ENCODE assay signal across 1 cellular context in genomic region chr11:67463680-67464410, GRCh38.
A peak's percentile ranks its signal among the peaks of the same experiment; 100 is the strongest.
TF ChIP-seq lines count a peak whose summit lies in the region.

No MANE protein-coding gene starts in this region.

TF ChIP-seq in K562, 482 proteins besides CTCF, POLR2A, EP300 and RAD21 (continued from another document and continues in another):
- TF ChIP-seq, protein P1, sequence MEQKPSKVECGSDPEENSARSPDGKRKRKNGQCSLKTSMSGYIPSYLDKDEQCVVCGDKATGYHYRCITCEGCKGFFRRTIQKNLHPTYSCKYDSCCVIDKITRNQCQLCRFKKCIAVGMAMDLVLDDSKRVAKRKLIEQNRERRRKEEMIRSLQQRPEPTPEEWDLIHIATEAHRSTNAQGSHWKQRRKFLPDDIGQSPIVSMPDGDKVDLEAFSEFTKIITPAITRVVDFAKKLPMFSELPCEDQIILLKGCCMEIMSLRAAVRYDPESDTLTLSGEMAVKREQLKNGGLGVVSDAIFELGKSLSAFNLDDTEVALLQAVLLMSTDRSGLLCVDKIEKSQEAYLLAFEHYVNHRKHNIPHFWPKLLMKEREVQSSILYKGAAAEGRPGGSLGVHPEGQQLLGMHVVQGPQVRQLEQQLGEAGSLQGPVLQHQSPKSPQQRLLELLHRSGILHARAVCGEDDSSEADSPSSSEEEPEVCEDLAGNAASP (IDR thresholded peaks at IDR 0.05): no peak
- TF ChIP-seq, protein P2, sequence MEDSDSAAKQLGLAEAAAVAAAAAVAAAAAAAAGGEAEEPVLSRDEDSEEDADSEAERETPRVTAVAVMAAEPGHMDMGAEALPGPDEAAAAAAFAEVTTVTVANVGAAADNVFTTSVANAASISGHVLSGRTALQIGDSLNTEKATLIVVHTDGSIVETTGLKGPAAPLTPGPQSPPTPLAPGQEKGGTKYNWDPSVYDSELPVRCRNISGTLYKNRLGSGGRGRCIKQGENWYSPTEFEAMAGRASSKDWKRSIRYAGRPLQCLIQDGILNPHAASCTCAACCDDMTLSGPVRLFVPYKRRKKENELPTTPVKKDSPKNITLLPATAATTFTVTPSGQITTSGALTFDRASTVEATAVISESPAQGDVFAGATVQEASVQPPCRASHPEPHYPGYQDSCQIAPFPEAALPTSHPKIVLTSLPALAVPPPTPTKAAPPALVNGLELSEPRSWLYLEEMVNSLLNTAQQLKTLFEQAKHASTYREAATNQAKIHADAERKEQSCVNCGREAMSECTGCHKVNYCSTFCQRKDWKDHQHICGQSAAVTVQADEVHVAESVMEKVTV (CRISPR knock-in tag; IDR thresholded peaks at IDR 0.05): 0 out of 2 replicates have a peak, but pooled peaks have one; percentile 3
- peak; percentile 81; the same call in 1 of the 2 replicates for TF ChIP-seq ZNF717 (CRISPR knock-in tag; IDR thresholded peaks at IDR 0.05)
- TF ChIP-seq, protein P3, sequence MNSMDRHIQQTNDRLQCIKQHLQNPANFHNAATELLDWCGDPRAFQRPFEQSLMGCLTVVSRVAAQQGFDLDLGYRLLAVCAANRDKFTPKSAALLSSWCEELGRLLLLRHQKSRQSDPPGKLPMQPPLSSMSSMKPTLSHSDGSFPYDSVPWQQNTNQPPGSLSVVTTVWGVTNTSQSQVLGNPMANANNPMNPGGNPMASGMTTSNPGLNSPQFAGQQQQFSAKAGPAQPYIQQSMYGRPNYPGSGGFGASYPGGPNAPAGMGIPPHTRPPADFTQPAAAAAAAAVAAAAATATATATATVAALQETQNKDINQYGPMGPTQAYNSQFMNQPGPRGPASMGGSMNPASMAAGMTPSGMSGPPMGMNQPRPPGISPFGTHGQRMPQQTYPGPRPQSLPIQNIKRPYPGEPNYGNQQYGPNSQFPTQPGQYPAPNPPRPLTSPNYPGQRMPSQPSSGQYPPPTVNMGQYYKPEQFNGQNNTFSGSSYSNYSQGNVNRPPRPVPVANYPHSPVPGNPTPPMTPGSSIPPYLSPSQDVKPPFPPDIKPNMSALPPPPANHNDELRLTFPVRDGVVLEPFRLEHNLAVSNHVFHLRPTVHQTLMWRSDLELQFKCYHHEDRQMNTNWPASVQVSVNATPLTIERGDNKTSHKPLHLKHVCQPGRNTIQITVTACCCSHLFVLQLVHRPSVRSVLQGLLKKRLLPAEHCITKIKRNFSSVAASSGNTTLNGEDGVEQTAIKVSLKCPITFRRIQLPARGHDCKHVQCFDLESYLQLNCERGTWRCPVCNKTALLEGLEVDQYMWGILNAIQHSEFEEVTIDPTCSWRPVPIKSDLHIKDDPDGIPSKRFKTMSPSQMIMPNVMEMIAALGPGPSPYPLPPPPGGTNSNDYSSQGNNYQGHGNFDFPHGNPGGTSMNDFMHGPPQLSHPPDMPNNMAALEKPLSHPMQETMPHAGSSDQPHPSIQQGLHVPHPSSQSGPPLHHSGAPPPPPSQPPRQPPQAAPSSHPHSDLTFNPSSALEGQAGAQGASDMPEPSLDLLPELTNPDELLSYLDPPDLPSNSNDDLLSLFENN (IDR thresholded peaks at IDR 0.05; ENCODE audit: low read depth in 2 of 2, low read length in 2 of 2): 0 out of 4 replicates have a peak, but pooled peaks of 1 of the 2 experiments have one; percentile 11
- TF ChIP-seq RERE (CRISPR knock-in tag; IDR thresholded peaks at IDR 0.05; ENCODE audit: borderline replicate concordance): peak; percentile 41; the same call in 1 of the 2 replicates
- TF ChIP-seq NFATC3 (IDR thresholded peaks at IDR 0.05): no peak
- peak; percentile 72; the same call in 1 of the 2 replicates for TF ChIP-seq ATF1 (CRISPR knock-in tag; IDR thresholded peaks at IDR 0.05)
- TF ChIP-seq ATF1 (tag; IDR thresholded peaks at IDR 0.05): peak; percentile 95
- TF ChIP-seq, protein P4, sequence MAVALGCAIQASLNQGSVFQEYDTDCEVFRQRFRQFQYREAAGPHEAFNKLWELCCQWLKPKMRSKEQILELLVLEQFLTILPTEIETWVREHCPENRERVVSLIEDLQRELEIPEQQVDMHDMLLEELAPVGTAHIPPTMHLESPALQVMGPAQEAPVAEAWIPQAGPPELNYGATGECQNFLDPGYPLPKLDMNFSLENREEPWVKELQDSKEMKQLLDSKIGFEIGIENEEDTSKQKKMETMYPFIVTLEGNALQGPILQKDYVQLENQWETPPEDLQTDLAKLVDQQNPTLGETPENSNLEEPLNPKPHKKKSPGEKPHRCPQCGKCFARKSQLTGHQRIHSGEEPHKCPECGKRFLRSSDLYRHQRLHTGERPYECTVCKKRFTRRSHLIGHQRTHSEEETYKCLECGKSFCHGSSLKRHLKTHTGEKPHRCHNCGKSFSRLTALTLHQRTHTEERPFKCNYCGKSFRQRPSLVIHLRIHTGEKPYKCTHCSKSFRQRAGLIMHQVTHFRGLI (CRISPR knock-in tag; IDR thresholded peaks at IDR 0.05): no peak
- 0 out of 2 replicates have a peak, but pooled peaks have one; percentile 29 for TF ChIP-seq ZKSCAN1 (IDR thresholded peaks at IDR 0.05; ENCODE audit: low read depth, low read length)
- TF ChIP-seq MTA2 (IDR thresholded peaks at IDR 0.05; ENCODE audit: low read depth): 0 out of 2 replicates have a peak, but pooled peaks have one; percentile 4
- TF ChIP-seq HNRNPL (IDR thresholded peaks at IDR 0.05; ENCODE audit: low read depth, low read length): peak; percentile 90
- peak; percentile 12; the same call in 1 of the 2 replicates for TF ChIP-seq HIVEP1 (CRISPR knock-in tag; IDR thresholded peaks at IDR 0.05)
- no peak for TF ChIP-seq NR0B1 (IDR thresholded peaks at IDR 0.05; ENCODE audit: partially characterized antibody)
- peak; percentile 87 for TF ChIP-seq MTA3 (IDR thresholded peaks at IDR 0.05; ENCODE audit: borderline replicate concordance)
- TF ChIP-seq STAT6 (CRISPR knock-in tag; IDR thresholded peaks at IDR 0.05): 0 out of 2 replicates have a peak, but pooled peaks have one; percentile 52
- TF ChIP-seq TBP (optimal IDR thresholded peaks at IDR 0.05; ENCODE audit: low read depth, low read length): peak; percentile 52
- TF ChIP-seq ZNF57 (CRISPR knock-in tag; IDR thresholded peaks at IDR 0.05): 0 out of 2 replicates have a peak, but pooled peaks have one; percentile 21
- TF ChIP-seq RAD51 (IDR thresholded peaks at IDR 0.05; ENCODE audit: borderline replicate concordance, low read depth): no peak
- 0 out of 2 replicates have a peak, but pooled peaks have one; percentile 26 for TF ChIP-seq MAFG (tag; conservative IDR thresholded peaks at IDR 0.05)
- TF ChIP-seq ARID1B (IDR thresholded peaks at IDR 0.05): peak; percentile 55
- peak in 1 of 3 experiments; percentile 52 for TF ChIP-seq YY1 (IDR thresholded peaks at IDR 0.05; ENCODE audit: borderline replicate concordance in 1 of 3, control insufficient read depth in 1 of 3, extremely low read depth in 1 of 3, insufficient read depth in 3 of 3, insufficient read length in 1 of 3, insufficient replicate concordance in 2 of 3, low read depth in 1 of 3, low read length in 2 of 3)
- TF ChIP-seq CCNT2 (IDR thresholded peaks at IDR 0.05; ENCODE audit: borderline replicate concordance, extremely low read depth, insufficient read length, low read depth, low read length): no peak
- TF ChIP-seq KLF6 (CRISPR knock-in tag; IDR thresholded peaks at IDR 0.05; ENCODE audit: borderline replicate concordance): 0 out of 2 replicates have a peak, but pooled peaks have one; percentile 29
- TF ChIP-seq ZBTB12 (CRISPR knock-in tag; IDR thresholded peaks at IDR 0.05): peak; percentile 79
- TF ChIP-seq CTBP1 (IDR thresholded peaks at IDR 0.05; ENCODE audit: borderline replicate concordance): peak; percentile 56; the same call in 1 of the 2 replicates
- TF ChIP-seq, protein P5, sequence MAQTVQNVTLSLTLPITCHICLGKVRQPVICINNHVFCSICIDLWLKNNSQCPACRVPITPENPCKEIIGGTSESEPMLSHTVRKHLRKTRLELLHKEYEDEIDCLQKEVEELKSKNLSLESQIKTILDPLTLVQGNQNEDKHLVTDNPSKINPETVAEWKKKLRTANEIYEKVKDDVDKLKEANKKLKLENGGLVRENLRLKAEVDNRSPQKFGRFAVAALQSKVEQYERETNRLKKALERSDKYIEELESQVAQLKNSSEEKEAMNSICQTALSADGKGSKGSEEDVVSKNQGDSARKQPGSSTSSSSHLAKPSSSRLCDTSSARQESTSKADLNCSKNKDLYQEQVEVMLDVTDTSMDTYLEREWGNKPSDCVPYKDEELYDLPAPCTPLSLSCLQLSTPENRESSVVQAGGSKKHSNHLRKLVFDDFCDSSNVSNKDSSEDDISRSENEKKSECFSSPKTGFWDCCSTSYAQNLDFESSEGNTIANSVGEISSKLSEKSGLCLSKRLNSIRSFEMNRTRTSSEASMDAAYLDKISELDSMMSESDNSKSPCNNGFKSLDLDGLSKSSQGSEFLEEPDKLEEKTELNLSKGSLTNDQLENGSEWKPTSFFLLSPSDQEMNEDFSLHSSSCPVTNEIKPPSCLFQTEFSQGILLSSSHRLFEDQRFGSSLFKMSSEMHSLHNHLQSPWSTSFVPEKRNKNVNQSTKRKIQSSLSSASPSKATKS (CRISPR knock-in tag; IDR thresholded peaks at IDR 0.05): no peak
- 0 out of 2 replicates have a peak, but pooled peaks have one; percentile 50 for TF ChIP-seq ZNF584 (CRISPR knock-in tag; IDR thresholded peaks at IDR 0.05; ENCODE audit: low read depth)
- TF ChIP-seq ZNF79 (CRISPR knock-in tag; IDR thresholded peaks at IDR 0.05; ENCODE audit: low read depth): no peak
